11 cellular contexts compared by ENCODE assay signal in the genomic region with DNA sequence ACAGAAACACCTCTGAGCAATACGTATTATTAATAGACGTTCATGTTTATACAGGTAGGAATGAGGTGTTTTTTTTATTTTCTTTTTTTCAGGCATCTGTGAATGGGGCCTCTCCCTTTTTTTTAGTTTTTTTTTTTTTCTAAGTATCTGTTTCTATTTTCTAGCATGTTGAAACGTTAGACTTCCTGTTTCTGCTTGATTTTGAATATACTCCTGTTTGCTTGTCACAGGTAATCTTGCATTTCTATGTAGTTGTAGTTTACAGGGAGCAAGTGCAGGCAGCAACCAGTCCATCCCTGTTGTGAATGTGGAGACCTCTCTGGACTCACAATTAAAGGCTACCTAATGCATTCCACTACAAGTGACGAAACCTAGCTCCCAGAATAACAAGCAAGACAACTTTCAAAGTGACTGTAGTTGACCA. TPM values are rescaled to one million over a fixed set of nuclear protein-coding genes. Genes with fewer than 3 reads are reported as not detected.
DNase-seq lines count a peak whose midpoint lies in the region; ATAC-seq and TF ChIP-seq lines count a peak whose summit lies in the region.
"Had no signal": no experiment of that assay in that cellular context is flagged by ENCODE, and none has a peak within 500 bp of the region (broad histone marks: within the 10 kb centered on the region; RNA-seq: fewer than 3 reads in every experiment).

No MANE protein-coding gene starts in this region.

- peak overlapping the region; percentile 94 for H3K27ac Mint-ChIP-seq in activated naive CD4-positive, alpha-beta T cell treated with anti-CD3 and anti-CD28 coated beads, Interleukin-2, amount 50 U/mL, for 24 hours
- peak overlapping the region; percentile 95 for H3K27ac Mint-ChIP-seq in activated T-helper 17 cell treated with anti-CD3 and anti-CD28 coated beads, Interleukin-2, amount 50 U/mL, for 72 hours

- no peaks in the 10 kb centered on the region for H3K36me3 ChIP-seq in upper lobe of right lung
- H3K36me3 ChIP-seq: pancreas had no signal

- TF ChIP-seq CTCF in upper lobe of right lung (IDR thresholded peaks at IDR 0.05), result no peak

- peaks cover 92% of the 10 kb centered on the region for H3K4me1 Mint-ChIP-seq in activated naive CD4-positive, alpha-beta T cell treated with anti-CD3 and anti-CD28 coated beads, Interleukin-2, amount 50 U/mL, for 24 hours
- peaks cover 81% of the 10 kb centered on the region for H3K4me1 Mint-ChIP-seq in activated T-helper 17 cell treated with anti-CD3 and anti-CD28 coated beads, Interleukin-2, amount 50 U/mL, for 72 hours

- H3K27ac ChIP-seq in upper lobe of right lung, result peak overlapping the region; percentile 21

- no peak overlapping the region for H3K4me3 ChIP-seq in upper lobe of right lung
- H3K4me3 ChIP-seq: pancreas had no signal

- no peaks in the 10 kb centered on the region for H3K27me3 ChIP-seq in upper lobe of right lung
- H3K27me3 ChIP-seq: pancreas had no signal

- intact Hi-C loops in upper lobe of right lung (cut with DNase I), result no loop called here
- intact Hi-C loops in left ventricle myocardium superior (cut with micrococcal nuclease), result no loop called here

- H3K36me3 Mint-ChIP-seq in activated naive CD4-positive, alpha-beta T cell treated with anti-CD3 and anti-CD28 coated beads, Interleukin-2, amount 50 U/mL, for 24 hours, result peaks cover 11% of the 10 kb centered on the region
- H3K36me3 Mint-ChIP-seq in activated T-helper 17 cell treated with anti-CD3 and anti-CD28 coated beads, Interleukin-2, amount 50 U/mL, for 72 hours (ENCODE audit: low read depth), result peaks cover 81% of the 10 kb centered on the region

- peak; percentile 19 for ATAC-seq in HG02981 (IDR thresholded peaks at IDR 0.05; ENCODE audit: unreplicated experiment)
- ATAC-seq in activated T-helper 17 cell treated with anti-CD3 and anti-CD28 coated beads, Interleukin-2, amount 50 U/mL, for 72 hours (replicated peaks), result peak; percentile 1
- no peak for ATAC-seq in upper lobe of right lung
- ATAC-seq in left ventricle myocardium superior, result no peak
- ATAC-seq: pancreas had no signal

- no peaks in the 10 kb centered on the region for H3K9me3 ChIP-seq in upper lobe of right lung
- H3K9me3 ChIP-seq: pancreas had no signal

- no peaks in the 10 kb centered on the region for H3K27me3 Mint-ChIP-seq in activated naive CD4-positive, alpha-beta T cell treated with anti-CD3 and anti-CD28 coated beads, Interleukin-2, amount 50 U/mL, for 24 hours
- H3K27me3 Mint-ChIP-seq in activated T-helper 17 cell treated with anti-CD3 and anti-CD28 coated beads, Interleukin-2, amount 50 U/mL, for 72 hours, result no peaks in the 10 kb centered on the region

- H3K4me1 ChIP-seq in upper lobe of right lung, result peaks cover 14% of the 10 kb centered on the region

- H3K9me3 Mint-ChIP-seq in activated naive CD4-positive, alpha-beta T cell treated with anti-CD3 and anti-CD28 coated beads, Interleukin-2, amount 50 U/mL, for 24 hours, result no peaks in the 10 kb centered on the region
- H3K9me3 Mint-ChIP-seq in activated T-helper 17 cell treated with anti-CD3 and anti-CD28 coated beads, Interleukin-2, amount 50 U/mL, for 72 hours, result no peaks in the 10 kb centered on the region

- peak overlapping the region; percentile 93 for H3K4me3 Mint-ChIP-seq in activated naive CD4-positive, alpha-beta T cell treated with anti-CD3 and anti-CD28 coated beads, Interleukin-2, amount 50 U/mL, for 24 hours
- H3K4me3 Mint-ChIP-seq in activated T-helper 17 cell treated with anti-CD3 and anti-CD28 coated beads, Interleukin-2, amount 50 U/mL, for 72 hours, result peak overlapping the region; percentile 78

- no peak for DNase-seq in activated naive CD4-positive, alpha-beta T cell treated with anti-CD3 and anti-CD28 coated beads, Interleukin-2, amount 50 U/mL, for 16 hours
- no peak for DNase-seq in upper lobe of right lung
- no peak for DNase-seq in left ventricle myocardium superior
- no peak for DNase-seq in NCI-H774 (lab: John Stamatoyannopoulos, UW)
- DNase-seq in nucleus accumbens (lab: John Stamatoyannopoulos, UW), result no peak
- DNase-seq: AML-193, NCI-H82, pancreas had no signal

RNA-seq across cellular contexts. Expression of a gene that starts 22.8 kb away (rescaled TPM):
- total RNA-seq in activated T-helper 17 cell treated with anti-CD3 and anti-CD28 coated beads, Interleukin-2, amount 50 U/mL, for 72 hours, result 100 to 1,000 TPM; 129 to 170 TPM
- total RNA-seq in upper lobe of right lung (22.4 TPM), left ventricle myocardium superior (16.3 TPM)

Comparison
In these comparisons a context has a peak if more than half of its experiments do, and no peak if none do; other contexts are left out.
1. ATAC-seq: peak in HG02981 (single experiment) and activated T-helper 17 cell treated with anti-CD3 and anti-CD28 coated beads, Interleukin-2, amount 50 U/mL, for 72 hours (single experiment); none in upper lobe of right lung (single experiment) and left ventricle myocardium superior (single experiment).